Comparison of ENCODE assay signal across 13 cellular contexts in the genomic region with DNA sequence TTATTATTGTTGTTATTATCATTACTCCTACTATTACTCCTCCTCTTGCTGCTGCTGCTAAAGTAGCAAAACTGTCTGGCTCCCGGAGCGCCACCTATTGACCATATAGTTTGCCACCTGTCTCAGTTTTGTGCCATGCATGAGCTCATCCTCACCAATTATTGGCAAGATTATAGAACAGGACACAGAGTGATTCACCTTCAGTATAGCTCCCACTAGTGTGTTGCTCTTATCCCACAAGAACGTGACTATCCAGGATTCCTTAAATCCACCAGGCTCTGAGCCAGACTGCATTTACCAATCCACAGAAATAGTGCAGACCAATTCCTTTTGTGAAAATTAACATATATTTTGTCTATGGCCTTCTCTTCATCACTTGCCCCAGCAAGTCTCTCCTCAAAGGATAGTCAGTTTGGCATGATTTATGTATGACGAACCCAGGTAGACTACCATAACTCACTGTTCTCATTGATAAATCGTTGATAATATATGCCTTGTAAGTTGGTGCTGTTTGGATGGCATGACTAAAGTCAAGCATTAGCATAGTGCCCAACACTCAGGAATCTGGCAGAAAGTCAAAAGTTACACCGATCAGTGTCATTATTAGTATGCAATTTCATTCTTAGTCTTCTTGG.
DNase-seq lines count a peak whose midpoint lies in the region; ATAC-seq and TF ChIP-seq lines count a peak whose summit lies in the region.
"Had no signal": no experiment of that assay in that cellular context is flagged by ENCODE, and none has a peak within 500 bp of the region (broad histone marks: within the 10 kb centered on the region; RNA-seq: fewer than 3 reads in every experiment).

No MANE protein-coding gene starts in this region.

- ATAC-seq in GM19035 (IDR thresholded peaks at IDR 0.05; ENCODE audit: unreplicated experiment) (no peak), left colon (no peak), aorta (ENCODE audit: low FRiP score) (no peak)
- ATAC-seq: HepG2 had no signal

- H3K27me3 ChIP-seq in BJ (ENCODE audit: control insufficient read depth, insufficient read depth, low read length) (no peaks in the 10 kb centered on the region), brain microvascular endothelial cell (replicated peaks) (no peaks in the 10 kb centered on the region), aorta (ENCODE audit: control insufficient read depth in 1 of 2, insufficient read depth in 2 of 2, low read length in 1 of 2) (no peaks in the 10 kb centered on the region)
- H3K27me3 ChIP-seq: neural progenitor cell had no signal

- H3K4me1 Mint-ChIP-seq in HFFc6 (ENCODE audit: low read depth): peaks cover 11% of the 10 kb centered on the region; the same call in 1 of the 2 replicates
- H3K4me1 Mint-ChIP-seq: activated CD4-positive, alpha-beta memory T cell treated with anti-CD3 and anti-CD28 coated beads, Interleukin-2, amount 10 ng/mL, durations not matched to agents 7 days and 5 days; immature natural killer cell had no signal

- no peak for DNase-seq in BJ (ENCODE audit: low read depth)
- DNase-seq in HFFc6: peak; percentile 29
- DNase-seq in brain microvascular endothelial cell: no peak
- peak; percentile 11 for DNase-seq in iris pigment epithelial cell (ENCODE audit: low read depth)
- DNase-seq in left colon: no peak
- DNase-seq in aorta: no peak
- no peak for DNase-seq in stimulated activated CD4-positive, alpha-beta T cell treated with anti-CD3 and anti-CD28 coated beads, Interleukin-2, amount 100 ng/mL, for 24 hours
- DNase-seq: activated CD4-positive, alpha-beta memory T cell treated with anti-CD3 and anti-CD28 coated beads, Interleukin-2, amount 10 ng/mL, durations not matched to agents 7 days and 5 days; immature natural killer cell; NCI-H2081 treated with DMSO at 0.1 percent for 48 hours had no signal

- H3K27me3 Mint-ChIP-seq in HFFc6 (ENCODE audit: insufficient read depth): peaks cover 2% of the 10 kb centered on the region; the same call in 1 of the 2 replicates
- H3K27me3 Mint-ChIP-seq: activated CD4-positive, alpha-beta memory T cell treated with anti-CD3 and anti-CD28 coated beads, Interleukin-2, amount 10 ng/mL, durations not matched to agents 7 days and 5 days had no signal

- intact Hi-C loops in left colon (cut with DNase I, micrococcal nuclease) (no loop called here), aorta (cut with DNase I) (no loop called here)

- WGBS in aorta, 2 donors: 94 to 95% methylated on average over 6 of the region's 6 CpGs

- H3K4me3 Mint-ChIP-seq in HFFc6: no peak overlapping the region
- H3K4me3 Mint-ChIP-seq: activated CD4-positive, alpha-beta memory T cell treated with anti-CD3 and anti-CD28 coated beads, Interleukin-2, amount 10 ng/mL, durations not matched to agents 7 days and 5 days; immature natural killer cell; neural progenitor cell had no signal

- peaks cover 26% of the 10 kb centered on the region for H3K9me3 Mint-ChIP-seq in HFFc6
- H3K9me3 Mint-ChIP-seq: neural progenitor cell had no signal

- H3K36me3 ChIP-seq in BJ (ENCODE audit: control insufficient read depth, insufficient read depth, low read length) (no peaks in the 10 kb centered on the region), brain microvascular endothelial cell (replicated peaks) (no peaks in the 10 kb centered on the region), aorta (ENCODE audit: control insufficient read depth in 1 of 2, insufficient read depth in 2 of 2, low read length in 1 of 2) (peaks cover 0 to 2% of the 10 kb centered on the region in 2 donors)
- H3K36me3 ChIP-seq: neural progenitor cell had no signal

- CTCF ChIA-PET in BJ (lab: Yijun Ruan, JAX): no interaction called here

- peaks cover 2% of the 10 kb centered on the region for H3K9me3 ChIP-seq in aorta (ENCODE audit: control insufficient read depth, low read length)

- H3K4me1 ChIP-seq in aorta (ENCODE audit: control insufficient read depth in 1 of 2, insufficient read depth in 2 of 2, low read length in 2 of 2): peaks cover 4 to 7% of the 10 kb centered on the region in 2 donors
- H3K4me1 ChIP-seq: neural progenitor cell had no signal

- in situ Hi-C loops in brain microvascular endothelial cell (cut with HindIII; ENCODE audit: low pct_ligation_motif_present, low sequenced_read_pairs): no loop called here

- H3K4me3 ChIP-seq in BJ (ENCODE audit: low read depth, low read length): no peak overlapping the region
- H3K4me3 ChIP-seq in brain microvascular endothelial cell (ENCODE audit: low read depth, low read length): no peak overlapping the region
- H3K4me3 ChIP-seq in aorta (ENCODE audit: low read length in 2 of 2): no peak overlapping the region
- H3K4me3 ChIP-seq: neural progenitor cell had no signal

- TF ChIP-seq CTCF in BJ (IDR thresholded peaks at IDR 0.05; ENCODE audit: insufficient read depth, low read depth, low read length) (peak; percentile 20; the same call in 1 of the 2 replicates), HFFc6 (IDR thresholded peaks at IDR 0.05) (peak; percentile 46; the same call in 1 of the 2 replicates), brain microvascular endothelial cell (IDR thresholded peaks at IDR 0.05; ENCODE audit: low read depth, low read length, missing control alignments) (peak; percentile 35)

- no peaks in the 10 kb centered on the region for H3K36me3 Mint-ChIP-seq in HFFc6 (ENCODE audit: low read depth)
- H3K36me3 Mint-ChIP-seq: immature natural killer cell, neural progenitor cell had no signal

- POLR2A ChIA-PET in BJ (lab: Charles Lee): no interaction called here

- H3K27ac Mint-ChIP-seq in HFFc6: no peak overlapping the region
- H3K27ac Mint-ChIP-seq: activated CD4-positive, alpha-beta memory T cell treated with anti-CD3 and anti-CD28 coated beads, Interleukin-2, amount 10 ng/mL, durations not matched to agents 7 days and 5 days; immature natural killer cell; neural progenitor cell had no signal

- H3K27ac ChIP-seq in brain microvascular endothelial cell (peak overlapping the region; percentile 68), aorta (ENCODE audit: low read depth in 1 of 2, low read length in 2 of 2) (no peak overlapping the region)
- H3K27ac ChIP-seq: neural progenitor cell had no signal

Comparison
In these comparisons a context has a peak if more than half of its experiments do, and no peak if none do; other contexts are left out.
1. DNase-seq: peak in HFFc6 (single experiment) and iris pigment epithelial cell (single experiment); none in BJ (single experiment), brain microvascular endothelial cell (single experiment), left colon (0 of 2), aorta (0 of 2) and stimulated activated CD4-positive, alpha-beta T cell treated with anti-CD3 and anti-CD28 coated beads, Interleukin-2, amount 100 ng/mL, for 24 hours (0 of 2).
2. Peak in every context shown above with its lines, with median percentiles within 50 percentile points of each other: CTCF ChIP-seq.